8 cellular contexts compared by ENCODE assay signal in genomic region chr12:107903377-107904061, GRCh38.
DNase-seq lines count a peak whose midpoint lies in the region; ATAC-seq and TF ChIP-seq lines count a peak whose summit lies in the region.

No MANE protein-coding gene starts in this region.

- H3K4me1 ChIP-seq in BLaER1 = no peaks in the 10 kb centered on the region

- peak overlapping the region; percentile 72 for H3K27ac Mint-ChIP-seq in activated T-helper 1 cell treated with anti-CD3 and anti-CD28 coated beads, Interleukin-12 subunit alpha, Interleukin-12 subunit beta, Interleukin-2, Interleukin-4 antibody, amounts not matched to agents 30 ng/mL and 10 ng/mL and 1 ng/mL, durations not matched to agents 14 hours and 24 hours and 36 hours

- DNase-seq in NCI-H2227 (lab: John Stamatoyannopoulos, UW; ENCODE audit: unreplicated experiment) = peak; percentile 94
- peak; percentile 51 for DNase-seq in activated T-helper 1 cell treated with anti-CD3 and anti-CD28 coated beads, Interleukin-12 subunit alpha, Interleukin-12 subunit beta, Interleukin-2, Interleukin-4 antibody, amounts not matched to agents 30 ng/mL and 10 ng/mL and 1 ng/mL, durations not matched to agents 14 hours and 24 hours and 36 hours (ENCODE audit: low spot score)
- DNase-seq in iPS DF 19.7 (ENCODE audit: low read depth, low spot score) = peak; percentile 15
- peak; percentile 18 for DNase-seq in stimulated activated CD4-positive, alpha-beta T cell treated with anti-CD3 and anti-CD28 coated beads, Interleukin-12 subunit alpha, Interleukin-12 subunit beta, amount 100 ng/mL, for 4 hours
- no peak for DNase-seq in RKO (ENCODE audit: low spot score)

- no peak overlapping the region for H3K27ac ChIP-seq in BLaER1

- no peaks in the 10 kb centered on the region for H3K36me3 ChIP-seq in BLaER1

- H3K9me3 ChIP-seq in BLaER1 = no peaks in the 10 kb centered on the region

- H3K4me3 Mint-ChIP-seq in activated T-helper 1 cell treated with anti-CD3 and anti-CD28 coated beads, Interleukin-12 subunit alpha, Interleukin-12 subunit beta, Interleukin-2, Interleukin-4 antibody, amounts not matched to agents 30 ng/mL and 10 ng/mL and 1 ng/mL, durations not matched to agents 14 hours and 24 hours and 36 hours = peak overlapping the region; percentile 79

- H4K20me1 ChIP-seq in BLaER1 = no peaks in the 10 kb centered on the region

- peak overlapping the region; percentile 68 for H3K4me2 ChIP-seq in BLaER1

- TF ChIP-seq POLR2A in GM18526 (IDR thresholded peaks at IDR 0.05; ENCODE audit: extremely low read depth, insufficient read length) = peak; percentile 62

- peaks cover 24% of the 10 kb centered on the region for H3K27me3 ChIP-seq in BLaER1

- H3K9ac ChIP-seq in BLaER1 = no peak overlapping the region

- intact Hi-C loops in activated T-helper 1 cell treated with anti-CD3 and anti-CD28 coated beads, Interleukin-12 subunit alpha, Interleukin-12 subunit beta, Interleukin-2, Interleukin-4 antibody, amounts not matched to agents 30 ng/mL and 10 ng/mL and 1 ng/mL, durations not matched to agents 14 hours and 24 hours and 36 hours (cut with micrococcal nuclease) = no loop called here

- peak; percentile 98 for ATAC-seq in HG02943 (IDR thresholded peaks at IDR 0.05; ENCODE audit: low read depth, unreplicated experiment)

- H3K4me3 ChIP-seq in BLaER1 = peak overlapping the region; percentile 59

- no peaks in the 10 kb centered on the region for H3K9me3 Mint-ChIP-seq in activated T-helper 1 cell treated with anti-CD3 and anti-CD28 coated beads, Interleukin-12 subunit alpha, Interleukin-12 subunit beta, Interleukin-2, Interleukin-4 antibody, amounts not matched to agents 30 ng/mL and 10 ng/mL and 1 ng/mL, durations not matched to agents 14 hours and 24 hours and 36 hours

- H3K36me3 Mint-ChIP-seq in activated T-helper 1 cell treated with anti-CD3 and anti-CD28 coated beads, Interleukin-12 subunit alpha, Interleukin-12 subunit beta, Interleukin-2, Interleukin-4 antibody, amounts not matched to agents 30 ng/mL and 10 ng/mL and 1 ng/mL, durations not matched to agents 14 hours and 24 hours and 36 hours (ENCODE audit: low read depth) = peaks cover 3% of the 10 kb centered on the region

- H3K4me1 Mint-ChIP-seq in activated T-helper 1 cell treated with anti-CD3 and anti-CD28 coated beads, Interleukin-12 subunit alpha, Interleukin-12 subunit beta, Interleukin-2, Interleukin-4 antibody, amounts not matched to agents 30 ng/mL and 10 ng/mL and 1 ng/mL, durations not matched to agents 14 hours and 24 hours and 36 hours (ENCODE audit: low read depth) = peaks cover 15% of the 10 kb centered on the region

- H3K27me3 Mint-ChIP-seq in activated T-helper 1 cell treated with anti-CD3 and anti-CD28 coated beads, Interleukin-12 subunit alpha, Interleukin-12 subunit beta, Interleukin-2, Interleukin-4 antibody, amounts not matched to agents 30 ng/mL and 10 ng/mL and 1 ng/mL, durations not matched to agents 14 hours and 24 hours and 36 hours (ENCODE audit: insufficient read depth) = peaks cover 20% of the 10 kb centered on the region
